7 cellular contexts compared by ENCODE assay signal in genomic region chr1:116593401-116593800, GRCh38. TPM values are rescaled to one million over a fixed set of nuclear protein-coding genes. Genes with fewer than 3 reads are reported as not detected.
A peak's percentile ranks its signal among the peaks of the same experiment; 100 is the strongest.
DNase-seq lines count a peak whose midpoint lies in the region; ATAC-seq, FAIRE-seq and TF ChIP-seq lines count a peak whose summit lies in the region.
"Not testable (repeated sequence)": the region's sequence is repeated elsewhere in the genome, so short reads cannot be mapped to it uniquely, and the experiment has no call there.

No MANE protein-coding gene starts in this region.

- not testable (repeated sequence) for DNase-seq in astrocyte (ENCODE audit: low read depth); Right ventricle myocardium inferior (ENCODE audit: missing footprints); left cardiac atrium
- DNase-seq in heart left ventricle (peak in 3 of 5 donors; percentile 37 to 68 (median 49)), left ventricle myocardium superior (peak; percentile 60), right cardiac atrium (peak in 2 of 3 donors; percentile 64 to 66)
- DNase-seq in natural killer cell treated with Interleukin-12 subunit alpha and Interleukin-12 subunit beta and Interleukin-15 and Interleukin-18, amount 100 ng/mL, for 72 hours (ENCODE audit: low spot score): peak; percentile 49

- H3K36me3 Mint-ChIP-seq in astrocyte (ENCODE audit: low read depth, unreplicated experiment); natural killer cell treated with Interleukin-12 subunit alpha and Interleukin-12 subunit beta and Interleukin-15 and Interleukin-18, amount 100 ng/mL, for 72 hours: not testable (repeated sequence)

- not testable (repeated sequence) for H3K36me3 ChIP-seq in astrocyte (ENCODE audit: insufficient read depth, low read length); heart left ventricle

- not testable (repeated sequence) for H3K27ac ChIP-seq in astrocyte (ENCODE audit: low read depth, low read length)
- H3K27ac ChIP-seq in heart left ventricle (peak overlapping the region in 9 of 12 donors; percentile 24 to 64 (median 62)), right cardiac atrium (ENCODE audit: low read length) (peak overlapping the region; percentile 72)

- intact Hi-C loops in Right ventricle myocardium inferior (cut with DNase I); heart left ventricle (cut with DNase I); left cardiac atrium (cut with DNase I); left ventricle myocardium superior (cut with micrococcal nuclease); right cardiac atrium (cut with DNase I): not testable (repeated sequence)

- ATAC-seq in Right ventricle myocardium inferior (peak; percentile 92), heart left ventricle (peak; percentile 84 to 96 (median 91)), left cardiac atrium (peak; percentile 79 to 82), left ventricle myocardium superior (peak; percentile 96), right cardiac atrium (peak; percentile 74 to 85)
- ATAC-seq in natural killer cell treated with Interleukin-12 subunit alpha and Interleukin-12 subunit beta and Interleukin-15 and Interleukin-18, amount 100 ng/mL, for 72 hours: not testable (repeated sequence)

- H3K27me3 ChIP-seq in astrocyte (ENCODE audit: insufficient read depth, low read length); heart left ventricle; right cardiac atrium (ENCODE audit: control insufficient read depth, insufficient read depth): not testable (repeated sequence)

- H3K4me1 Mint-ChIP-seq in astrocyte (ENCODE audit: low read depth, unreplicated experiment): peaks cover 24% of the 10 kb centered on the region
- peaks cover 23 to 24% of the 10 kb centered on the region in 2 donors for H3K4me1 Mint-ChIP-seq in natural killer cell treated with Interleukin-12 subunit alpha and Interleukin-12 subunit beta and Interleukin-15 and Interleukin-18, amount 100 ng/mL, for 72 hours (ENCODE audit: low read depth in 2 of 2)

- not testable (repeated sequence) for H3K79me2 ChIP-seq in astrocyte (ENCODE audit: insufficient read depth, low read length)

- FAIRE-seq in astrocyte (lab: Jason Lieb, UNC): not testable (repeated sequence)

- H3K4me3 ChIP-seq in astrocyte (ENCODE audit: insufficient read depth, low read depth, low read length); heart left ventricle; right cardiac atrium (ENCODE audit: low read length): not testable (repeated sequence)

- H3K9ac ChIP-seq in astrocyte (ENCODE audit: low read length): not testable (repeated sequence)

- H3K27ac Mint-ChIP-seq in astrocyte (ENCODE audit: unreplicated experiment): peak overlapping the region; percentile 20
- not testable (repeated sequence) for H3K27ac Mint-ChIP-seq in natural killer cell treated with Interleukin-12 subunit alpha and Interleukin-12 subunit beta and Interleukin-15 and Interleukin-18, amount 100 ng/mL, for 72 hours

- not testable (repeated sequence) for H2AFZ ChIP-seq in astrocyte (ENCODE audit: low read depth, low read length)

- H4K20me1 ChIP-seq in astrocyte (ENCODE audit: insufficient read depth, low read length): not testable (repeated sequence)

- not testable (repeated sequence) for H3K9me3 ChIP-seq in astrocyte (ENCODE audit: insufficient read depth, low read depth, low read length); heart left ventricle; right cardiac atrium (ENCODE audit: control insufficient read depth, low read length)

- H3K9me3 Mint-ChIP-seq in astrocyte (ENCODE audit: unreplicated experiment); natural killer cell treated with Interleukin-12 subunit alpha and Interleukin-12 subunit beta and Interleukin-15 and Interleukin-18, amount 100 ng/mL, for 72 hours: not testable (repeated sequence)

- H3K4me2 ChIP-seq in astrocyte (ENCODE audit: low read length): not testable (repeated sequence)

- not testable (repeated sequence) for TF ChIP-seq POLR2A in heart left ventricle (IDR thresholded peaks at IDR 0.05)

- TF ChIP-seq CTCF in astrocyte (IDR thresholded peaks at IDR 0.05; ENCODE audit: insufficient read depth, low read depth, low read length); heart left ventricle (IDR thresholded peaks at IDR 0.05): not testable (repeated sequence)

- H3K4me3 Mint-ChIP-seq in astrocyte (ENCODE audit: unreplicated experiment); natural killer cell treated with Interleukin-12 subunit alpha and Interleukin-12 subunit beta and Interleukin-15 and Interleukin-18, amount 100 ng/mL, for 72 hours: not testable (repeated sequence)

- not testable (repeated sequence) for H3K4me1 ChIP-seq in astrocyte (ENCODE audit: insufficient read depth, low read length); right cardiac atrium (ENCODE audit: control insufficient read depth, insufficient read depth, low read length)
- peaks cover 0 to 13% (median 1%) of the 10 kb centered on the region in 12 donors for H3K4me1 ChIP-seq in heart left ventricle

- not testable (repeated sequence) for H3K27me3 Mint-ChIP-seq in astrocyte (ENCODE audit: low read depth, unreplicated experiment)
- H3K27me3 Mint-ChIP-seq in natural killer cell treated with Interleukin-12 subunit alpha and Interleukin-12 subunit beta and Interleukin-15 and Interleukin-18, amount 100 ng/mL, for 72 hours: peaks cover 12 to 43% of the 10 kb centered on the region in 2 donors

- 54 to 71% (median 62%) methylated on average over 3 to 5 of the region's 5 CpGs for WGBS in heart left ventricle, 4 donors
- 79% methylated on average over 4 of the region's 5 CpGs for WGBS in right cardiac atrium

RNA-seq across cellular contexts. Expression of gene CD58, which starts 22.6 kb away (rescaled TPM):
- total RNA-seq in astrocyte: 13.0 and 13.7 TPM in 2 replicates
- total RNA-seq in Right ventricle myocardium inferior: 30.1 TPM
- 10 to 100 TPM; 19.6 to 37.5 (median 27.1) TPM for total RNA-seq in heart left ventricle
- 10 to 100 TPM; 39.1 to 45.8 TPM for polyA plus RNA-seq in heart left ventricle
- total RNA-seq in left cardiac atrium: 10 to 100 TPM; 19.6 to 21.1 TPM
- 26.1 TPM for total RNA-seq in left ventricle myocardium superior
- total RNA-seq in right cardiac atrium: 10 to 100 TPM; 17.8 to 28.7 (median 21.4) TPM
- 39.0 TPM for polyA plus RNA-seq in right cardiac atrium
- 10 to 100 TPM; 40.1 to 52.7 TPM for total RNA-seq in natural killer cell treated with Interleukin-12 subunit alpha and Interleukin-12 subunit beta and Interleukin-15 and Interleukin-18, amount 100 ng/mL, for 72 hours
